24 cellular contexts compared by ENCODE assay signal in the genomic region with DNA sequence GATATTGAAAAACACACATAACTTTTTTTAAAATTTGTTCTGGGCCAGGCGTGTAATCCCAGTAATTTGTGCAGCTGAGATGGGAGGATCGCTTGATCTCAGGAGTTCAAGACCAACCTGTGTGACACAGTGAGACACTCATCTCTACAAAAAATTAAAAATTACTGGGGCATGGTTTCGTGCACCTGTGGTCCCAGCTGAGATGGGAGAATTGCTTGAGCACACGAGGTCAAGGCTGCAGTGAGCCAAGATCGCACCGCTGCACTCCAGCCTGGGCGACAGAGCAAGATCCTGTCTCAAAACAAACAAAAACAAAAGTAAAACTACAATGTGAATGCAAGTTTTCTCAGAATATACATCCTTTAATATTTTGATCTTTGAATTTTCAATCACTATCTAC. TPM values are rescaled to one million over a fixed set of nuclear protein-coding genes. Genes with fewer than 3 reads are reported as not detected.
DNase-seq lines count a peak whose midpoint lies in the region; ATAC-seq, FAIRE-seq and TF ChIP-seq lines count a peak whose summit lies in the region.
"Had no signal": no experiment of that assay in that cellular context is flagged by ENCODE, and none has a peak within 500 bp of the region (broad histone marks: within the 10 kb centered on the region; RNA-seq: fewer than 3 reads in every experiment).

No MANE protein-coding gene starts in this region.

- CTCF ChIA-PET in CD8-positive, alpha-beta memory T cell (lab: Charles Lee): interaction anchor here (1.1 to 6.5 kb wide), 8 partner anchors 9 to 280 kb away, joined by 3 to 28 read pairs (median 4); partner anchors contain the start of genes C16orf54, DOC2A, KIF22 and PAGR1

- POLR2A ChIA-PET in CD8-positive, alpha-beta memory T cell (lab: Charles Lee): interaction anchor here (0.9 kb wide), 1 partner anchor 8 kb away, joined by 4 read pairs; no protein-coding TSS in a partner anchor

- no peaks in the 10 kb centered on the region for H3K79me2 ChIP-seq in OCI-LY3 (ENCODE audit: low read length)

- ATAC-seq in memory B cell (ENCODE audit: low read depth) (peak; percentile 56), HG02884 (IDR thresholded peaks at IDR 0.05; ENCODE audit: unreplicated experiment) (no peak)
- ATAC-seq: activated naive CD4-positive, alpha-beta T cell treated with anti-CD3 and anti-CD28 coated beads, Interleukin-2, amount 50 U/mL, for 72 hours; lower lobe of right lung had no signal

- H3K4me1 Mint-ChIP-seq in CD8-positive, alpha-beta memory T cell: peaks cover 25 to 39% (median 36%) of the 10 kb centered on the region in 3 donors
- peaks cover 21% of the 10 kb centered on the region for H3K4me1 Mint-ChIP-seq in memory B cell

- peaks cover 2 to 6% (median 4%) of the 10 kb centered on the region in 3 donors for H3K36me3 Mint-ChIP-seq in CD8-positive, alpha-beta memory T cell
- H3K36me3 Mint-ChIP-seq in memory B cell: peaks cover 7% of the 10 kb centered on the region

- H2AFZ ChIP-seq in OCI-LY3 (ENCODE audit: low read depth, low read length): no peak overlapping the region

- TF ChIP-seq CTCF in OCI-LY3 (IDR thresholded peaks at IDR 0.05; ENCODE audit: low read depth, low read length): no peak

- no peaks in the 10 kb centered on the region for H3K9me3 ChIP-seq in CD8-positive, alpha-beta memory T cell (ENCODE audit: low read length)
- H3K9me3 ChIP-seq in OCI-LY3 (ENCODE audit: insufficient read depth, low read length): no peaks in the 10 kb centered on the region
- H3K9me3 ChIP-seq: BE2C, lower lobe of right lung, right atrium auricular region had no signal

- FAIRE-seq in GM18507 (lab: Jason Lieb, UNC): peak; percentile 69
- FAIRE-seq: frontal cortex, keratinocyte, urothelium cell line had no signal

- H3K4me1 ChIP-seq in CD8-positive, alpha-beta memory T cell (ENCODE audit: insufficient read depth, low read length): peaks cover 10% of the 10 kb centered on the region
- peaks cover 19% of the 10 kb centered on the region for H3K4me1 ChIP-seq in OCI-LY3 (ENCODE audit: low read length)
- H3K4me1 ChIP-seq: BE2C, right atrium auricular region had no signal

- H3K27ac Mint-ChIP-seq in CD8-positive, alpha-beta memory T cell: peak overlapping the region in 5 of 8 donors; percentile 55 to 85 (median 70)
- H3K27ac Mint-ChIP-seq in memory B cell: no peak overlapping the region

- H4K20me1 ChIP-seq in OCI-LY3 (ENCODE audit: insufficient read depth, low read length): no peaks in the 10 kb centered on the region

- peaks cover 0 to 1% of the 10 kb centered on the region in 2 donors for H3K27me3 Mint-ChIP-seq in CD8-positive, alpha-beta memory T cell
- no peaks in the 10 kb centered on the region for H3K27me3 Mint-ChIP-seq in memory B cell

- H3K4me3 ChIP-seq in CD8-positive, alpha-beta memory T cell (ENCODE audit: low read length): no peak overlapping the region
- H3K4me3 ChIP-seq in OCI-LY3 (ENCODE audit: low read length) (no peak overlapping the region), H7 (ENCODE audit: insufficient read depth, low read depth, low read length) (no peak overlapping the region)
- H3K4me3 ChIP-seq: lower lobe of right lung, right atrium auricular region had no signal

- H3K36me3 ChIP-seq in CD8-positive, alpha-beta memory T cell (ENCODE audit: insufficient read depth, low read length): no peaks in the 10 kb centered on the region
- H3K36me3 ChIP-seq in OCI-LY3 (replicated peaks; ENCODE audit: low read depth, low read length): no peaks in the 10 kb centered on the region
- H3K36me3 ChIP-seq in H7 (replicated peaks; ENCODE audit: control insufficient read depth, insufficient read depth, low read length): peaks cover 34% of the 10 kb centered on the region
- H3K36me3 ChIP-seq: BE2C, lower lobe of right lung, right atrium auricular region had no signal

- DNase-seq in CD8-positive, alpha-beta memory T cell: no peak
- DNase-seq in GM18507 (ENCODE audit: extremely low spot score, insufficient read length, low read depth) (no peak), memory B cell (ENCODE audit: low spot score in 2 of 2) (no peak), NCI-H2171 treated with DMSO at 0.1 percent for 48 hours (lab: John Stamatoyannopoulos, UW) (no peak), NCI-H1092 treated with DMSO at 0.1 percent for 48 hours (lab: John Stamatoyannopoulos, UW) (no peak), H7 (no peak)
- DNase-seq: activated T-cell treated with anti-CD3 and anti-CD28 coated beads, Interleukin-2, amount 50 U/mL, for 48 hours; BE2C; GOT3; lower lobe of right lung; NCI-H1092; NCI-H2029 treated with DMSO at 0.1 percent for 48 hours; NCI-H446 treated with DMSO at 0.1 percent for 48 hours; stimulated activated CD8-positive, alpha-beta memory T cell treated with anti-CD3 and anti-CD28 coated beads, Interleukin-4, amount 100 ng/mL, for 48 hours; substantia nigra had no signal

- H3K27me3 ChIP-seq in CD8-positive, alpha-beta memory T cell (ENCODE audit: insufficient read depth, low read length, poor library complexity, severe bottlenecking): no peaks in the 10 kb centered on the region
- peaks cover 4% of the 10 kb centered on the region; the same call in 1 of the 2 replicates for H3K27me3 ChIP-seq in OCI-LY3 (ENCODE audit: low read depth, low read length)
- no peaks in the 10 kb centered on the region for H3K27me3 ChIP-seq in H7 (ENCODE audit: control insufficient read depth, insufficient read depth, low read length)
- H3K27me3 ChIP-seq: BE2C, right atrium auricular region had no signal

- H3K4me2 ChIP-seq in OCI-LY3 (ENCODE audit: low read length): peak overlapping the region; percentile 21; the same call in 1 of the 2 replicates
- H3K4me2 ChIP-seq: KMS-11 had no signal

- H3K9ac ChIP-seq in OCI-LY3 (ENCODE audit: low read length): no peak overlapping the region
- H3K9ac ChIP-seq: KMS-11 had no signal

- H3K4me3 Mint-ChIP-seq in CD8-positive, alpha-beta memory T cell: peak overlapping the region in 6 of 7 donors; percentile 19 to 82 (median 64)
- peak overlapping the region; percentile 75 for H3K4me3 Mint-ChIP-seq in memory B cell

- peaks cover 0 to 2% (median 2%) of the 10 kb centered on the region in 5 donors for H3K9me3 Mint-ChIP-seq in CD8-positive, alpha-beta memory T cell
- H3K9me3 Mint-ChIP-seq in memory B cell: peaks cover 2% of the 10 kb centered on the region

- no peak overlapping the region for H3K27ac ChIP-seq in CD8-positive, alpha-beta memory T cell (ENCODE audit: low read depth, low read length)
- H3K27ac ChIP-seq in OCI-LY3 (ENCODE audit: low read length): no peak overlapping the region
- H3K27ac ChIP-seq: KMS-11, lower lobe of right lung, right atrium auricular region had no signal

RNA-seq across cellular contexts. Expression of gene C16orf54, which starts 15.1 kb away (rescaled TPM):
- total RNA-seq in CD8-positive, alpha-beta memory T cell: 10 to 100 TPM; 32.3 to 33.3 TPM
- 45.0 TPM for polyA plus RNA-seq in CD8-positive, alpha-beta memory T cell
- total RNA-seq in H7 (2014; rRNA removed; shearing (Covaris generic)): not detected in 2 replicates
- polyA plus RNA-seq: keratinocyte had no signal

RNA-seq across cellular contexts. Expression of gene ZG16, which starts 47.4 kb away (rescaled TPM):
- total RNA-seq in CD8-positive, alpha-beta memory T cell: not detected
- polyA plus RNA-seq in CD8-positive, alpha-beta memory T cell: not detected
- total RNA-seq in H7 (2014; rRNA removed; shearing (Covaris generic)): not detected in 2 replicates
- total RNA-seq: activated naive CD4-positive, alpha-beta T cell treated with anti-CD3 and anti-CD28 coated beads, Interleukin-2, amount 50 U/mL, for 72 hours; frontal cortex; lower lobe of right lung; omental fat pad; right atrium auricular region had no signal
- polyA plus RNA-seq: keratinocyte had no signal

RNA-seq across cellular contexts. Expression of gene QPRT, which starts 51.7 kb away (rescaled TPM):
- 1 to 10 TPM; 3.0 to 3.5 TPM for total RNA-seq in CD8-positive, alpha-beta memory T cell
- 0.74 TPM for polyA plus RNA-seq in CD8-positive, alpha-beta memory T cell
- 165 and 173 TPM in 2 replicates for total RNA-seq in H7 (2014; rRNA removed; shearing (Covaris generic))

RNA-seq across cellular contexts. Expression of gene KIF22, which starts 59.9 kb away (rescaled TPM):
- 100 to 1,000 TPM; 118 to 131 TPM for total RNA-seq in CD8-positive, alpha-beta memory T cell
- 61.2 TPM for polyA plus RNA-seq in CD8-positive, alpha-beta memory T cell
- total RNA-seq in H7 (2014; rRNA removed; shearing (Covaris generic)): 202 and 205 TPM in 2 replicates

Comparison
In these comparisons a context has a peak if more than half of its experiments do, and no peak if none do; other contexts are left out.
1. RNA of gene C16orf54, which starts 15.1 kb away (total RNA-seq): 32.3 to 33.3 TPM in CD8-positive, alpha-beta memory T cell; not detected in H7; every median in the first group is over 10 times any median in the second.
2. RNA of gene QPRT, which starts 51.7 kb away (total RNA-seq): 165 to 173 TPM in H7; 3.0 to 3.5 TPM in CD8-positive, alpha-beta memory T cell; every median in the first group is over 10 times any median in the second.